In the genomic region with DNA sequence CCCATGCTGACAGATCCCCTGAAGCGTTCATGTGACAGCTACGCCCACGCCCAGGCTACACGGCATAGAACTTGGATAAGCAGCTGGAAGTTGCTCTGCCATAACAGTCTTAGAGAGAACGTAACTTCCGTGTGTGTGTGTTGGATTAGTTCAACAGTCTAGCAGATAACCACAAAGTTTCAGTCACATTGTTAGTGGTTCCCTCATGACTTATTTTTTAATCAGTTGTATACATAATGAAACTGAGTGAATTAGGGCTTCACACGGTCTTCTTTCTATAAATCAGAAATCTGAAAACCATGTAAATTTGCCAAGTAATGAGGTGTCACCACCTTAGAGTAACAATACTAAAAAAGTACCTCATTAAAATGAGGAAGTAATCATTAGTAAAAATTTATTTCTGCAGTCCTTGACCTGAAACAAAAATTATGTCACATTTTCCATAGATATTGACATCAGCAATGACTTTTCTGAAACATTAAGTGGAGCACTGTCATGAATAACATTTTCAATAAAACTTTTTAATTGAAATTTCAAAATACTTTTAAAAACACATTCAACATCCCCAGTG, we compare ENCODE assay signal across 1 cellular context.
A peak's percentile ranks its signal among the peaks of the same experiment; 100 is the strongest.
TF ChIP-seq lines count a peak whose summit lies in the region.

No MANE protein-coding gene starts in this region.

TF ChIP-seq in K562, 482 proteins besides CTCF, POLR2A, EP300 and RAD21 (continued from another document and continues in another):
- TF ChIP-seq, protein P1, sequence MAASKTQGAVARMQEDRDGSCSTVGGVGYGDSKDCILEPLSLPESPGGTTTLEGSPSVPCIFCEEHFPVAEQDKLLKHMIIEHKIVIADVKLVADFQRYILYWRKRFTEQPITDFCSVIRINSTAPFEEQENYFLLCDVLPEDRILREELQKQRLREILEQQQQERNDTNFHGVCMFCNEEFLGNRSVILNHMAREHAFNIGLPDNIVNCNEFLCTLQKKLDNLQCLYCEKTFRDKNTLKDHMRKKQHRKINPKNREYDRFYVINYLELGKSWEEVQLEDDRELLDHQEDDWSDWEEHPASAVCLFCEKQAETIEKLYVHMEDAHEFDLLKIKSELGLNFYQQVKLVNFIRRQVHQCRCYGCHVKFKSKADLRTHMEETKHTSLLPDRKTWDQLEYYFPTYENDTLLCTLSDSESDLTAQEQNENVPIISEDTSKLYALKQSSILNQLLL (CRISPR knock-in tag; IDR thresholded peaks at IDR 0.05; ENCODE audit: borderline replicate concordance): no peak
- TF ChIP-seq, protein P2, sequence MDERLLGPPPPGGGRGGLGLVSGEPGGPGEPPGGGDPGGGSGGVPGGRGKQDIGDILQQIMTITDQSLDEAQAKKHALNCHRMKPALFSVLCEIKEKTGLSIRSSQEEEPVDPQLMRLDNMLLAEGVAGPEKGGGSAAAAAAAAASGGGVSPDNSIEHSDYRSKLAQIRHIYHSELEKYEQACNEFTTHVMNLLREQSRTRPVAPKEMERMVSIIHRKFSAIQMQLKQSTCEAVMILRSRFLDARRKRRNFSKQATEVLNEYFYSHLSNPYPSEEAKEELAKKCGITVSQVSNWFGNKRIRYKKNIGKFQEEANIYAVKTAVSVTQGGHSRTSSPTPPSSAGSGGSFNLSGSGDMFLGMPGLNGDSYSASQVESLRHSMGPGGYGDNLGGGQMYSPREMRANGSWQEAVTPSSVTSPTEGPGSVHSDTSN (CRISPR knock-in tag; IDR thresholded peaks at IDR 0.05; ENCODE audit: low read depth): no peak
- TF ChIP-seq, protein P2 (tag; conservative IDR thresholded peaks at IDR 0.05; ENCODE audit: low read depth): peak; percentile 56
- TF ChIP-seq, protein P3, sequence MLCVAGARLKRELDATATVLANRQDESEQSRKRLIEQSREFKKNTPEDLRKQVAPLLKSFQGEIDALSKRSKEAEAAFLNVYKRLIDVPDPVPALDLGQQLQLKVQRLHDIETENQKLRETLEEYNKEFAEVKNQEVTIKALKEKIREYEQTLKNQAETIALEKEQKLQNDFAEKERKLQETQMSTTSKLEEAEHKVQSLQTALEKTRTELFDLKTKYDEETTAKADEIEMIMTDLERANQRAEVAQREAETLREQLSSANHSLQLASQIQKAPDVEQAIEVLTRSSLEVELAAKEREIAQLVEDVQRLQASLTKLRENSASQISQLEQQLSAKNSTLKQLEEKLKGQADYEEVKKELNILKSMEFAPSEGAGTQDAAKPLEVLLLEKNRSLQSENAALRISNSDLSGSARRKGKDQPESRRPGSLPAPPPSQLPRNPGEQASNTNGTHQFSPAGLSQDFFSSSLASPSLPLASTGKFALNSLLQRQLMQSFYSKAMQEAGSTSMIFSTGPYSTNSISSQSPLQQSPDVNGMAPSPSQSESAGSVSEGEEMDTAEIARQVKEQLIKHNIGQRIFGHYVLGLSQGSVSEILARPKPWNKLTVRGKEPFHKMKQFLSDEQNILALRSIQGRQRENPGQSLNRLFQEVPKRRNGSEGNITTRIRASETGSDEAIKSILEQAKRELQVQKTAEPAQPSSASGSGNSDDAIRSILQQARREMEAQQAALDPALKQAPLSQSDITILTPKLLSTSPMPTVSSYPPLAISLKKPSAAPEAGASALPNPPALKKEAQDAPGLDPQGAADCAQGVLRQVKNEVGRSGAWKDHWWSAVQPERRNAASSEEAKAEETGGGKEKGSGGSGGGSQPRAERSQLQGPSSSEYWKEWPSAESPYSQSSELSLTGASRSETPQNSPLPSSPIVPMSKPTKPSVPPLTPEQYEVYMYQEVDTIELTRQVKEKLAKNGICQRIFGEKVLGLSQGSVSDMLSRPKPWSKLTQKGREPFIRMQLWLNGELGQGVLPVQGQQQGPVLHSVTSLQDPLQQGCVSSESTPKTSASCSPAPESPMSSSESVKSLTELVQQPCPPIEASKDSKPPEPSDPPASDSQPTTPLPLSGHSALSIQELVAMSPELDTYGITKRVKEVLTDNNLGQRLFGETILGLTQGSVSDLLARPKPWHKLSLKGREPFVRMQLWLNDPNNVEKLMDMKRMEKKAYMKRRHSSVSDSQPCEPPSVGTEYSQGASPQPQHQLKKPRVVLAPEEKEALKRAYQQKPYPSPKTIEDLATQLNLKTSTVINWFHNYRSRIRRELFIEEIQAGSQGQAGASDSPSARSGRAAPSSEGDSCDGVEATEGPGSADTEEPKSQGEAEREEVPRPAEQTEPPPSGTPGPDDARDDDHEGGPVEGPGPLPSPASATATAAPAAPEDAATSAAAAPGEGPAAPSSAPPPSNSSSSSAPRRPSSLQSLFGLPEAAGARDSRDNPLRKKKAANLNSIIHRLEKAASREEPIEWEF (CRISPR knock-in tag; IDR thresholded peaks at IDR 0.05): no peak; the same call in 1 of the 2 replicates
- no peak for TF ChIP-seq TCF7 (IDR thresholded peaks at IDR 0.05; ENCODE audit: borderline replicate concordance)
- no peak for TF ChIP-seq BRCA1 (IDR thresholded peaks at IDR 0.05)
- TF ChIP-seq BRCA1 (CRISPR knock-in tag; IDR thresholded peaks at IDR 0.05): no peak
- TF ChIP-seq SP2 (IDR thresholded peaks at IDR 0.05; ENCODE audit: extremely low read depth, low read depth, low read length, poor library complexity, severe bottlenecking): no peak
- peak; percentile 81 for TF ChIP-seq ARID1B (IDR thresholded peaks at IDR 0.05)
- no peak for TF ChIP-seq ZNF586 (CRISPR knock-in tag; conservative IDR thresholded peaks at IDR 0.05)
- peak in 1 of 2 experiments; percentile 72; a peak in 3 of 4 replicates for TF ChIP-seq ETV6 (IDR thresholded peaks at IDR 0.05; ENCODE audit: borderline replicate concordance in 1 of 2, low read depth in 2 of 2, low read length in 1 of 2)
- TF ChIP-seq ETV6 (CRISPR knock-in tag; IDR thresholded peaks at IDR 0.05; ENCODE audit: borderline replicate concordance): no peak
- TF ChIP-seq ZNF41 (CRISPR knock-in tag; conservative IDR thresholded peaks at IDR 0.05): no peak
- peak; percentile 27; the same call in 1 of the 2 replicates for TF ChIP-seq FOSL1 (tag; conservative IDR thresholded peaks at IDR 0.05)
- TF ChIP-seq NCOA2 (IDR thresholded peaks at IDR 0.05; ENCODE audit: partially characterized antibody in 2 of 2): no peak
- TF ChIP-seq, protein P4, sequence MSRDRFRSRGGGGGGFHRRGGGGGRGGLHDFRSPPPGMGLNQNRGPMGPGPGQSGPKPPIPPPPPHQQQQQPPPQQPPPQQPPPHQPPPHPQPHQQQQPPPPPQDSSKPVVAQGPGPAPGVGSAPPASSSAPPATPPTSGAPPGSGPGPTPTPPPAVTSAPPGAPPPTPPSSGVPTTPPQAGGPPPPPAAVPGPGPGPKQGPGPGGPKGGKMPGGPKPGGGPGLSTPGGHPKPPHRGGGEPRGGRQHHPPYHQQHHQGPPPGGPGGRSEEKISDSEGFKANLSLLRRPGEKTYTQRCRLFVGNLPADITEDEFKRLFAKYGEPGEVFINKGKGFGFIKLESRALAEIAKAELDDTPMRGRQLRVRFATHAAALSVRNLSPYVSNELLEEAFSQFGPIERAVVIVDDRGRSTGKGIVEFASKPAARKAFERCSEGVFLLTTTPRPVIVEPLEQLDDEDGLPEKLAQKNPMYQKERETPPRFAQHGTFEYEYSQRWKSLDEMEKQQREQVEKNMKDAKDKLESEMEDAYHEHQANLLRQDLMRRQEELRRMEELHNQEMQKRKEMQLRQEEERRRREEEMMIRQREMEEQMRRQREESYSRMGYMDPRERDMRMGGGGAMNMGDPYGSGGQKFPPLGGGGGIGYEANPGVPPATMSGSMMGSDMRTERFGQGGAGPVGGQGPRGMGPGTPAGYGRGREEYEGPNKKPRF (IDR thresholded peaks at IDR 0.05; ENCODE audit: low read depth, low read length): no peak
- TF ChIP-seq TARDBP (IDR thresholded peaks at IDR 0.05): no peak
- TF ChIP-seq JUND (IDR thresholded peaks at IDR 0.05; ENCODE audit: borderline replicate concordance, low read depth, low read length): peak; percentile 70; the same call in 1 of the 2 replicates
- TF ChIP-seq JUND (tag; IDR thresholded peaks at IDR 0.05; ENCODE audit: borderline replicate concordance, low read depth, low read length): peak; percentile 76; the same call in 2 of the 3 replicates
- 0 out of 2 replicates have a peak, but pooled peaks have one; percentile 44 for TF ChIP-seq ATF7 (IDR thresholded peaks at IDR 0.05)
- TF ChIP-seq ZNF79 (CRISPR knock-in tag; IDR thresholded peaks at IDR 0.05; ENCODE audit: low read depth): peak; percentile 26; the same call in 1 of the 2 replicates
- TF ChIP-seq ETV5 (CRISPR knock-in tag; IDR thresholded peaks at IDR 0.05; ENCODE audit: low read depth): 0 out of 2 replicates have a peak, but pooled peaks have one; percentile 33
- no peak for TF ChIP-seq JUN (IDR thresholded peaks at IDR 0.05; ENCODE audit: borderline replicate concordance, low read depth, low read length)
- TF ChIP-seq JUN (CRISPR knock-in tag; IDR thresholded peaks at IDR 0.05; ENCODE audit: borderline replicate concordance): no peak
- TF ChIP-seq HDAC8 (tag; IDR thresholded peaks at IDR 0.05): no peak
- TF ChIP-seq NRF1 (conservative IDR thresholded peaks at IDR 0.05 in 1 of 2, IDR thresholded peaks at IDR 0.05 in 1 of 2): peak in 1 of 2 experiments; percentile 19; a peak in 1 of 4 replicates
- no peak for TF ChIP-seq ZNF408 (CRISPR knock-in tag; IDR thresholded peaks at IDR 0.05; ENCODE audit: low read depth)
- TF ChIP-seq BACH1 (tag; IDR thresholded peaks at IDR 0.05): 0 out of 2 replicates have a peak, but pooled peaks have one; percentile 52
- TF ChIP-seq DMBX1 (CRISPR knock-in tag; IDR thresholded peaks at IDR 0.05; ENCODE audit: borderline replicate concordance): peak; percentile 62; the same call in 1 of the 2 replicates
- TF ChIP-seq, protein P5, sequence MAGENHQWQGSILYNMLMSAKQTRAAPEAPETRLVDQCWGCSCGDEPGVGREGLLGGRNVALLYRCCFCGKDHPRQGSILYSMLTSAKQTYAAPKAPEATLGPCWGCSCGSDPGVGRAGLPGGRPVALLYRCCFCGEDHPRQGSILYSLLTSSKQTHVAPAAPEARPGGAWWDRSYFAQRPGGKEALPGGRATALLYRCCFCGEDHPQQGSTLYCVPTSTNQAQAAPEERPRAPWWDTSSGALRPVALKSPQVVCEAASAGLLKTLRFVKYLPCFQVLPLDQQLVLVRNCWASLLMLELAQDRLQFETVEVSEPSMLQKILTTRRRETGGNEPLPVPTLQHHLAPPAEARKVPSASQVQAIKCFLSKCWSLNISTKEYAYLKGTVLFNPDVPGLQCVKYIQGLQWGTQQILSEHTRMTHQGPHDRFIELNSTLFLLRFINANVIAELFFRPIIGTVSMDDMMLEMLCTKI (IDR thresholded peaks at IDR 0.05; ENCODE audit: partially characterized antibody): no peak
- no peak for TF ChIP-seq MYNN (IDR thresholded peaks at IDR 0.05)
- no peak for TF ChIP-seq MYNN (CRISPR knock-in tag; IDR thresholded peaks at IDR 0.05)
- TF ChIP-seq DDX20 (tag; IDR thresholded peaks at IDR 0.05; ENCODE audit: low read depth): 0 out of 2 replicates have a peak, but pooled peaks have one; percentile 52
- peak; percentile 63 for TF ChIP-seq HNRNPLL (IDR thresholded peaks at IDR 0.05; ENCODE audit: low read depth, low read length, poor library complexity, severe bottlenecking)
- TF ChIP-seq YY1 (IDR thresholded peaks at IDR 0.05; ENCODE audit: borderline replicate concordance in 1 of 3, control insufficient read depth in 1 of 3, extremely low read depth in 1 of 3, insufficient read depth in 3 of 3, insufficient read length in 1 of 3, insufficient replicate concordance in 2 of 3, low read depth in 1 of 3, low read length in 2 of 3): peak in 1 of 3 experiments; percentile 68
- TF ChIP-seq LCOR (CRISPR knock-in tag; IDR thresholded peaks at IDR 0.05): 0 out of 2 replicates have a peak, but pooled peaks have one; percentile 47
- TF ChIP-seq NCOA6 (IDR thresholded peaks at IDR 0.05): no peak
- TF ChIP-seq, protein P6, sequence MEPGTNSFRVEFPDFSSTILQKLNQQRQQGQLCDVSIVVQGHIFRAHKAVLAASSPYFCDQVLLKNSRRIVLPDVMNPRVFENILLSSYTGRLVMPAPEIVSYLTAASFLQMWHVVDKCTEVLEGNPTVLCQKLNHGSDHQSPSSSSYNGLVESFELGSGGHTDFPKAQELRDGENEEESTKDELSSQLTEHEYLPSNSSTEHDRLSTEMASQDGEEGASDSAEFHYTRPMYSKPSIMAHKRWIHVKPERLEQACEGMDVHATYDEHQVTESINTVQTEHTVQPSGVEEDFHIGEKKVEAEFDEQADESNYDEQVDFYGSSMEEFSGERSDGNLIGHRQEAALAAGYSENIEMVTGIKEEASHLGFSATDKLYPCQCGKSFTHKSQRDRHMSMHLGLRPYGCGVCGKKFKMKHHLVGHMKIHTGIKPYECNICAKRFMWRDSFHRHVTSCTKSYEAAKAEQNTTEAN (CRISPR knock-in tag; IDR thresholded peaks at IDR 0.05): no peak
- TF ChIP-seq MYC (IDR thresholded peaks at IDR 0.05; ENCODE audit: low read depth, low read length): peak; percentile 40; the same call in 1 of the 2 replicates
- no peak for TF ChIP-seq MYC (CRISPR knock-in tag; IDR thresholded peaks at IDR 0.05; ENCODE audit: borderline replicate concordance, low read depth)
- 0 out of 4 replicates have a peak, but pooled peaks of 1 of the 2 experiments have one; percentile 33 for TF ChIP-seq ARNT (IDR thresholded peaks at IDR 0.05)
- TF ChIP-seq STAT5A (IDR thresholded peaks at IDR 0.05; ENCODE audit: borderline replicate concordance, low read length): peak; percentile 63
- TF ChIP-seq ZNF121 (CRISPR knock-in tag; conservative IDR thresholded peaks at IDR 0.05): no peak
- TF ChIP-seq, protein P7, sequence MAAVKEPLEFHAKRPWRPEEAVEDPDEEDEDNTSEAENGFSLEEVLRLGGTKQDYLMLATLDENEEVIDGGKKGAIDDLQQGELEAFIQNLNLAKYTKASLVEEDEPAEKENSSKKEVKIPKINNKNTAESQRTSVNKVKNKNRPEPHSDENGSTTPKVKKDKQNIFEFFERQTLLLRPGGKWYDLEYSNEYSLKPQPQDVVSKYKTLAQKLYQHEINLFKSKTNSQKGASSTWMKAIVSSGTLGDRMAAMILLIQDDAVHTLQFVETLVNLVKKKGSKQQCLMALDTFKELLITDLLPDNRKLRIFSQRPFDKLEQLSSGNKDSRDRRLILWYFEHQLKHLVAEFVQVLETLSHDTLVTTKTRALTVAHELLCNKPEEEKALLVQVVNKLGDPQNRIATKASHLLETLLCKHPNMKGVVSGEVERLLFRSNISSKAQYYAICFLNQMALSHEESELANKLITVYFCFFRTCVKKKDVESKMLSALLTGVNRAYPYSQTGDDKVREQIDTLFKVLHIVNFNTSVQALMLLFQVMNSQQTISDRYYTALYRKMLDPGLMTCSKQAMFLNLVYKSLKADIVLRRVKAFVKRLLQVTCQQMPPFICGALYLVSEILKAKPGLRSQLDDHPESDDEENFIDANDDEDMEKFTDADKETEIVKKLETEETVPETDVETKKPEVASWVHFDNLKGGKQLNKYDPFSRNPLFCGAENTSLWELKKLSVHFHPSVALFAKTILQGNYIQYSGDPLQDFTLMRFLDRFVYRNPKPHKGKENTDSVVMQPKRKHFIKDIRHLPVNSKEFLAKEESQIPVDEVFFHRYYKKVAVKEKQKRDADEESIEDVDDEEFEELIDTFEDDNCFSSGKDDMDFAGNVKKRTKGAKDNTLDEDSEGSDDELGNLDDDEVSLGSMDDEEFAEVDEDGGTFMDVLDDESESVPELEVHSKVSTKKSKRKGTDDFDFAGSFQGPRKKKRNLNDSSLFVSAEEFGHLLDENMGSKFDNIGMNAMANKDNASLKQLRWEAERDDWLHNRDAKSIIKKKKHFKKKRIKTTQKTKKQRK (IDR thresholded peaks at IDR 0.05; ENCODE audit: borderline replicate concordance, low read depth, low read length): no peak
